Comparison of ENCODE assay signal across 12 cellular contexts in the genomic region with DNA sequence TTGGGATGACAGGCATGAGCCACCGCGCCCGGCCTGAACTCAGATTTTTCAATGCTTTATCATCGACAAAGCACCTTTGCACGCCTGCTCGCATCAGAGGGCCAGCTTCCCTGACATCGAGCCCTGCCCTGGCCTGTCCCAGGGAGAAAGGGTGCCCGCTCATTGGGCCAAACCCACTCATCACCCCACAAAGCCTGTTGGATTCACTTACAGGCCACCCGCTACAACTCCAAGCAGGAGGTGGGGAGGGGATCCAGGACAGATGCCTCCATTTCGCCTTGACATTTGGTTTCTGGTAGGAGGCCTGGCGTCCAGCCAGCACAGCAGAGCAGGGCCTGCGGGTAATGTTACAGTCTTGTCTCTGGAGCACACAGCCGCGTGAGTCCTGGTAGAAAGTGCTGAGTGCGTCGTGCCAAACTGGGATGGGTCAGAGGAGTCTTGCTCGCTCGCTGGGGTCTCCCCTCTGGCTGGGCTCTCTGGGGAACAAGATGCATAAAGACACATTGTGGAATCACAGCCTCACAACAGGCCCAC. TPM values are rescaled to one million over a fixed set of nuclear protein-coding genes. Genes with fewer than 3 reads are reported as not detected.
DNase-seq lines count a peak whose midpoint lies in the region; ATAC-seq and TF ChIP-seq lines count a peak whose summit lies in the region.
"Had no signal": no experiment of that assay in that cellular context is flagged by ENCODE, and none has a peak within 500 bp of the region (broad histone marks: within the 10 kb centered on the region; RNA-seq: fewer than 3 reads in every experiment).

No MANE protein-coding gene starts in this region.

- no peaks in the 10 kb centered on the region for H3K9me3 ChIP-seq in adipocyte (ENCODE audit: control insufficient read depth, low read length)
- H3K9me3 ChIP-seq in right atrium auricular region, result no peaks in the 10 kb centered on the region
- H3K9me3 ChIP-seq in vagina, result no peaks in the 10 kb centered on the region

- peaks cover 36% of the 10 kb centered on the region for H3K4me1 ChIP-seq in adipocyte (ENCODE audit: control insufficient read depth, insufficient read depth, low read length)
- H3K4me1 ChIP-seq in right atrium auricular region, result peaks cover 0 to 53% of the 10 kb centered on the region in 2 donors
- H3K4me1 ChIP-seq in vagina, result peaks cover 40% of the 10 kb centered on the region

- no peak for TF ChIP-seq POLR2A in vagina (IDR thresholded peaks at IDR 0.05)

- H3K27ac ChIP-seq in right atrium auricular region, result peak overlapping the region; percentile 36 to 74
- peak overlapping the region; percentile 74 for H3K27ac ChIP-seq in vagina

- ATAC-seq in Right ventricle myocardium inferior (peak; percentile 47), GM18498 (IDR thresholded peaks at IDR 0.05; ENCODE audit: unreplicated experiment) (no peak), HG03520 (IDR thresholded peaks at IDR 0.05; ENCODE audit: unreplicated experiment) (no peak)

- H3K27me3 ChIP-seq in adipocyte (replicated peaks; ENCODE audit: control insufficient read depth, insufficient read depth, low read length), result peaks cover 3% of the 10 kb centered on the region
- no peaks in the 10 kb centered on the region for H3K27me3 ChIP-seq in right atrium auricular region
- no peaks in the 10 kb centered on the region for H3K27me3 ChIP-seq in vagina

- no peak overlapping the region for H3K9ac ChIP-seq in adipocyte (ENCODE audit: low read length)

- TF ChIP-seq CTCF in right atrium auricular region (IDR thresholded peaks at IDR 0.05), result no peak
- no peak for TF ChIP-seq CTCF in vagina (IDR thresholded peaks at IDR 0.05)

- H3K36me3 ChIP-seq in adipocyte (ENCODE audit: control insufficient read depth, insufficient read depth, low read length, severe bottlenecking) (no peaks in the 10 kb centered on the region), right atrium auricular region (no peaks in the 10 kb centered on the region), vagina (no peaks in the 10 kb centered on the region)

- H3K4me3 ChIP-seq in adipocyte (ENCODE audit: low read length) (no peak overlapping the region), right atrium auricular region (no peak overlapping the region), vagina (no peak overlapping the region)

- peak; percentile 92 for DNase-seq in Right ventricle myocardium inferior (ENCODE audit: missing footprints)
- no peak for DNase-seq in cardiac septum (ENCODE audit: low spot score)
- peak; percentile 83 for DNase-seq in adipocyte (ENCODE audit: low read depth)
- DNase-seq in right atrium auricular region (ENCODE audit: low spot score), result peak; percentile 79
- no peak for DNase-seq in vagina (ENCODE audit: extremely low spot score in 2 of 2)
- DNase-seq in SKM-1 treated with dmso at 0.1 percent for 144 hours (lab: John Stamatoyannopoulos, UW; ENCODE audit: unreplicated experiment), result no peak
- DNase-seq: activated B cell treated with CpG ODN at 0.5 μM for 24 hours; naive B cell; stimulated activated naive CD4-positive, alpha-beta T cell treated with Interleukin-2 at 50 U/mL for 16 hours had no signal

- intact Hi-C loops in Right ventricle myocardium inferior (cut with DNase I) (loop anchor here (2.0 kb wide), 1 partner anchor 19 kb away; the partner anchor contains the start of gene SMTNL2), cardiac septum (cut with DNase I) (no loop called here), vagina (cut with DNase I) (no loop called here)

RNA-seq across cellular contexts. Expression of gene SMTNL2, which starts 19.8 kb away (rescaled TPM):
- total RNA-seq in Right ventricle myocardium inferior, result 48.6 TPM
- total RNA-seq in cardiac septum, result 8.1 TPM
- 10 to 100 TPM; 21.1 to 41.6 TPM for total RNA-seq in right atrium auricular region
- total RNA-seq in vagina, result 2.5 TPM
- total RNA-seq: activated B cell treated with CpG ODN at 0.5 μM for 24 hours, B cell had no signal

RNA-seq across cellular contexts. Expression of gene ALOX15, which starts 37.3 kb away (rescaled TPM):
- total RNA-seq in Right ventricle myocardium inferior, result 0.19 TPM
- total RNA-seq in cardiac septum, result 0.35 TPM
- total RNA-seq in right atrium auricular region, result 10 to 100 TPM; 16.9 to 65.0 TPM
- total RNA-seq in vagina, result not detected
- total RNA-seq: activated B cell treated with CpG ODN at 0.5 μM for 24 hours, B cell had no signal

RNA-seq across cellular contexts. Expression of gene GGT6, which starts 43.8 kb away (rescaled TPM):
- total RNA-seq in Right ventricle myocardium inferior, result 0.14 TPM
- total RNA-seq in cardiac septum, result not detected
- total RNA-seq in right atrium auricular region, result not detected
- total RNA-seq in vagina, result 9.6 TPM
- total RNA-seq: activated B cell treated with CpG ODN at 0.5 μM for 24 hours, B cell had no signal

RNA-seq across cellular contexts. Expression of gene MYBBP1A, which starts 49.0 kb away (rescaled TPM):
- 19.2 TPM for total RNA-seq in Right ventricle myocardium inferior
- 26.1 TPM for total RNA-seq in cardiac septum
- total RNA-seq in right atrium auricular region, result 10 to 100 TPM; 19.6 to 25.8 TPM
- 47.1 TPM for total RNA-seq in vagina

Comparison
In these comparisons a context has a peak if more than half of its experiments do, and no peak if none do; other contexts are left out.
1. DNase-seq: peak in Right ventricle myocardium inferior (single experiment), adipocyte (single experiment) and right atrium auricular region (single experiment); none in cardiac septum (single experiment), vagina (0 of 2) and SKM-1 treated with dmso at 0.1 percent for 144 hours (single experiment).
2. RNA of gene ALOX15, which starts 37.3 kb away (total RNA-seq): 16.9 to 65.0 TPM in right atrium auricular region; 0.35 TPM in cardiac septum (single experiment), 0.19 TPM in Right ventricle myocardium inferior (single experiment) and not detected in vagina (single experiment); every median in the first group is over 10 times any median in the second.